9 cellular contexts compared by ENCODE assay signal in the genomic region with DNA sequence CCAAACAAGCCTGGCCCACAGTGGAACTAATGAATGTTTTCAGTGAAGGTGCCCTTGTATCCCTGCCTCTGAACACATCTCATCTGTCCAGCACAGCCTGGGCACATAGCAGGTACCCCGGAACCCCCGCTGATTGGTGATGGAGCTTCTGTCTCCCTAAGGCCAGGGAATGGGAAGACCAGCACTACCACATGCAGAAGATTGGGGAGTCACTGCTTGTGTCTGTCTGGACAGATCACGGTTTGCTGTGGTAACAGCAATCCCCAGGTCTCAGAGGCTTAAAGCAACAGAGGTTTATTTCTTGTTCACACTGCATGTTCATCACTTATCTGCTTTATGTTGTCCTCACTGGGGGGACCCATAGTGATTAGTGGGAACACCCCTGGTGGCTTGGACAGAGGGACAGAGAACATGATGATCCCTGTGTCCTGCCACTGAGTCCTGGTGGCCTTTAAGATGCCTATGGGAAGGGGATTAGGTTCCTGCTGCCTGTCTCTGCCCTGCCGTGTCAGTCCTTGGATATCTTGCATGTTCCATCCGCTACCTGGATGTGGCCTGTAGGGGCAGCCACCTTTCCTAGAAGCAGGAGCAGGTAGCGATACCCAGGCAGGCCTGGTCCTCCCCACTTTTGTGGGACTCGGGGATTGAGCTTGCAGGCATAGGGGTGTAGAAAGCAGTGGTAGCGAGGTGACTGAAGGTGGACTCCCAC. TPM values are rescaled to one million over a fixed set of nuclear protein-coding genes. Genes with fewer than 3 reads are reported as not detected.
DNase-seq lines count a peak whose midpoint lies in the region; ATAC-seq and TF ChIP-seq lines count a peak whose summit lies in the region.
"Had no signal": no experiment of that assay in that cellular context is flagged by ENCODE, and none has a peak within 500 bp of the region (broad histone marks: within the 10 kb centered on the region; RNA-seq: fewer than 3 reads in every experiment).

No MANE protein-coding gene starts in this region.

- POLR2A ChIA-PET in Caco-2 (lab: Charles Lee) = interaction anchor here (1.1 kb wide), 1 partner anchor 49 kb away, joined by 4 read pairs; no protein-coding TSS in a partner anchor

- H3K9me3 ChIP-seq in Caco-2 = no peaks in the 10 kb centered on the region
- H3K9me3 ChIP-seq in trophoblast cell (ENCODE audit: insufficient read depth, low read depth, low read length) = no peaks in the 10 kb centered on the region
- H3K9me3 ChIP-seq: mucosa of descending colon had no signal

- peak overlapping the region; percentile 54 for H3K27ac Mint-ChIP-seq in Caco-2 (ENCODE audit: unreplicated experiment)
- H3K27ac Mint-ChIP-seq in effector memory CD8-positive, alpha-beta T cell = peak overlapping the region; percentile 92 to 93

- no peak overlapping the region for H2AFZ ChIP-seq in trophoblast cell (ENCODE audit: insufficient read depth, low read length, poor library complexity)

- no peak for ATAC-seq in effector memory CD8-positive, alpha-beta T cell (replicated peaks)
- ATAC-seq in HG02588 (IDR thresholded peaks at IDR 0.05; ENCODE audit: unreplicated experiment) = no peak
- ATAC-seq: mucosa of descending colon had no signal

- H3K4me1 Mint-ChIP-seq in Caco-2 (ENCODE audit: low read depth, unreplicated experiment) = peaks cover 44% of the 10 kb centered on the region
- H3K4me1 Mint-ChIP-seq in effector memory CD8-positive, alpha-beta T cell (ENCODE audit: low read depth in 2 of 2) = peaks cover 75 to 79% of the 10 kb centered on the region in 2 donors

- H3K14ac ChIP-seq in trophoblast cell (ENCODE audit: low read length) = peak overlapping the region; percentile 21

- peak in 1 of 2 experiments; percentile 32 for DNase-seq in Caco-2
- DNase-seq in NCI-H510A treated with DMSO at 0.1 percent for 48 hours (lab: John Stamatoyannopoulos, UW) = peak; percentile 17
- no peak for DNase-seq in effector memory CD8-positive, alpha-beta T cell
- DNase-seq in trophoblast cell = no peak
- no peak for DNase-seq in A172 (ENCODE audit: low spot score)
- DNase-seq in stimulated activated CD4-positive, alpha-beta T cell treated with anti-CD3 and anti-CD28 coated beads, Interleukin-4, amount 100 ng/mL, for 1 hour = no peak
- no peak for DNase-seq in NCI-H226

- no peak overlapping the region for H4K12ac ChIP-seq in trophoblast cell (ENCODE audit: low read depth, low read length)

- H3K4me3 ChIP-seq in Caco-2 (ENCODE audit: low read depth, low read length) (no peak overlapping the region), trophoblast cell (ENCODE audit: low read depth, low read length) (no peak overlapping the region)
- H3K4me3 ChIP-seq: mucosa of descending colon had no signal

- H3K9me3 Mint-ChIP-seq in Caco-2 (ENCODE audit: unreplicated experiment) = no peaks in the 10 kb centered on the region
- no peaks in the 10 kb centered on the region for H3K9me3 Mint-ChIP-seq in effector memory CD8-positive, alpha-beta T cell

- no peak overlapping the region for H3K4me3 Mint-ChIP-seq in Caco-2 (ENCODE audit: unreplicated experiment)
- H3K4me3 Mint-ChIP-seq in effector memory CD8-positive, alpha-beta T cell = peak overlapping the region; percentile 92 to 97

- peaks cover 54% of the 10 kb centered on the region for H3K36me3 Mint-ChIP-seq in Caco-2 (ENCODE audit: insufficient read depth, unreplicated experiment)
- peaks cover 40% of the 10 kb centered on the region for H3K36me3 Mint-ChIP-seq in effector memory CD8-positive, alpha-beta T cell (ENCODE audit: insufficient read depth)

- H3K27me3 Mint-ChIP-seq in Caco-2 (ENCODE audit: insufficient read depth, unreplicated experiment) = no peaks in the 10 kb centered on the region
- H3K27me3 Mint-ChIP-seq in effector memory CD8-positive, alpha-beta T cell = no peaks in the 10 kb centered on the region

- peaks cover 38% of the 10 kb centered on the region for H3K79me1 ChIP-seq in trophoblast cell (ENCODE audit: low read length)

- TF ChIP-seq CTCF in Caco-2 (IDR thresholded peaks at IDR 0.05; ENCODE audit: insufficient read depth in 1 of 2, low read depth in 1 of 2, low read length in 1 of 2, severe bottlenecking in 1 of 2, unreplicated experiment in 1 of 2) = peak in 1 of 2 experiments; percentile 28

- intact Hi-C loops in Caco-2 (cut with micrococcal nuclease; ENCODE audit: unreplicated experiment) = no loop called here

- H3K79me2 ChIP-seq in trophoblast cell (ENCODE audit: control insufficient read depth, insufficient read depth, low read length, poor library complexity) = peaks cover 52% of the 10 kb centered on the region

- H3K4me2 ChIP-seq in trophoblast cell (ENCODE audit: low read length) = no peak overlapping the region

- no peak overlapping the region for H3K9ac ChIP-seq in trophoblast cell (ENCODE audit: low read length)

- H3K18ac ChIP-seq in trophoblast cell (ENCODE audit: low read length) = no peak overlapping the region

- no peak overlapping the region for H4K91ac ChIP-seq in trophoblast cell (ENCODE audit: low read depth, low read length)

- no peak overlapping the region for H2AK5ac ChIP-seq in trophoblast cell (ENCODE audit: low read length)

- no peak overlapping the region for H4K8ac ChIP-seq in trophoblast cell (ENCODE audit: low read depth, low read length)

- no TSS peak for BruUV-seq in Caco-2 (replicated peaks; lab: Mats Ljungman, UMichigan)

- peaks cover 65% of the 10 kb centered on the region for H3K4me1 ChIP-seq in Caco-2
- peaks cover 54 to 64% of the 10 kb centered on the region in 2 experiments for H3K4me1 ChIP-seq in trophoblast cell (ENCODE audit: control insufficient read depth in 1 of 2, insufficient read depth in 2 of 2, low read length in 2 of 2)

- no CpG with 5 or more reads among the region's 8 CpGs for WGBS in trophoblast cell (ENCODE audit: extremely low coverage, insufficient coverage, insufficient read length)

- H3K27me3 ChIP-seq in Caco-2 (replicated peaks; ENCODE audit: control insufficient read depth, insufficient read depth, low read length) (no peaks in the 10 kb centered on the region), trophoblast cell (ENCODE audit: insufficient read depth, low read length) (no peaks in the 10 kb centered on the region)

- no peak overlapping the region for H2BK5ac ChIP-seq in trophoblast cell (ENCODE audit: low read depth, low read length, poor library complexity)

- no peak overlapping the region for H3K27ac ChIP-seq in trophoblast cell (ENCODE audit: low read depth, low read length)

- peak overlapping the region; percentile 81 for H3K4ac ChIP-seq in trophoblast cell (ENCODE audit: low read depth, low read length)

- no peaks in the 10 kb centered on the region for H3K36me3 ChIP-seq in Caco-2 (ENCODE audit: control insufficient read depth, insufficient read depth, low read length)
- H3K36me3 ChIP-seq in trophoblast cell (ENCODE audit: control insufficient read depth in 1 of 2, insufficient read depth in 2 of 2, low read length in 2 of 2) = peaks cover 0 to 5% of the 10 kb centered on the region in 2 experiments

- CTCF ChIA-PET in Caco-2 (lab: Charles Lee) = interaction anchor here (2.0 to 4.0 kb wide), 2 partner anchors 47 to 48 kb away, joined by 8 to 55 read pairs; no protein-coding TSS in a partner anchor

- no peak overlapping the region for H3K23ac ChIP-seq in trophoblast cell (ENCODE audit: low read length)

- H2BK12ac ChIP-seq in trophoblast cell (ENCODE audit: low read length) = no peak overlapping the region

- H2BK120ac ChIP-seq in trophoblast cell (ENCODE audit: insufficient read depth, low read length, poor library complexity) = no peak overlapping the region

RNA-seq across cellular contexts. Expression of a gene that starts 3.6 kb away (rescaled TPM):
- total RNA-seq in Caco-2 (2022) = 138 and 140 TPM in 2 replicates
- polyA plus RNA-seq in trophoblast cell (2013) = 77.2 and 78.0 TPM in 2 replicates
- total RNA-seq in A172 (2014; rRNA removed; shearing (Covaris generic)) = 35.0 and 38.4 TPM in 2 replicates

RNA-seq across cellular contexts. Expression of a gene that starts 49.4 kb away (rescaled TPM):
- total RNA-seq in Caco-2 (2022) = 82.0 and 88.6 TPM in 2 replicates
- 41.6 and 43.8 TPM in 2 replicates for polyA plus RNA-seq in trophoblast cell (2013)
- total RNA-seq in A172 (2014; rRNA removed; shearing (Covaris generic)) = 28.0 and 31.4 TPM in 2 replicates
